Comparison of ENCODE assay signal across 23 cellular contexts in genomic region chr3:183818706-183819624, GRCh38. TPM values are rescaled to one million over a fixed set of nuclear protein-coding genes. Genes with fewer than 3 reads are reported as not detected.
DNase-seq lines count a peak whose midpoint lies in the region; ATAC-seq and TF ChIP-seq lines count a peak whose summit lies in the region.
"Had no signal": no experiment of that assay in that cellular context is flagged by ENCODE, and none has a peak within 500 bp of the region (broad histone marks: within the 10 kb centered on the region; RNA-seq: fewer than 3 reads in every experiment).

No MANE protein-coding gene starts in this region.

- WGBS in testis, 2 donors, result 90 to 92% methylated on average over 20 to 22 of the region's 25 CpGs

- H3K27me3 Mint-ChIP-seq in activated T-cell treated with anti-CD3 and anti-CD28 coated beads, Interleukin-2, amount 50 U/mL, for 24 hours, result no peaks in the 10 kb centered on the region
- peaks cover 2% of the 10 kb centered on the region for H3K27me3 Mint-ChIP-seq in activated T-cell treated with anti-CD3 and anti-CD28 coated beads, Interleukin-2, amount 50 U/mL, for 4 hours (ENCODE audit: low read depth)
- H3K27me3 Mint-ChIP-seq in endothelial cell (ENCODE audit: unreplicated experiment) (peaks cover 24% of the 10 kb centered on the region), neural crest cell (ENCODE audit: low read depth) (peaks cover 3% of the 10 kb centered on the region)
- H3K27me3 Mint-ChIP-seq in effector memory CD8-positive, alpha-beta T cell, result no peaks in the 10 kb centered on the region
- H3K27me3 Mint-ChIP-seq: memory B cell had no signal

- no peak overlapping the region for H3K4me3 Mint-ChIP-seq in activated T-cell treated with anti-CD3 and anti-CD28 coated beads, Interleukin-2, amount 50 U/mL, for 24 hours
- H3K4me3 Mint-ChIP-seq in activated T-cell treated with anti-CD3 and anti-CD28 coated beads, Interleukin-2, amount 50 U/mL, for 4 hours, result no peak overlapping the region
- H3K4me3 Mint-ChIP-seq in endothelial cell (ENCODE audit: unreplicated experiment), result no peak overlapping the region
- peak overlapping the region; percentile 51 for H3K4me3 Mint-ChIP-seq in neural crest cell
- H3K4me3 Mint-ChIP-seq in effector memory CD8-positive, alpha-beta T cell, result no peak overlapping the region
- H3K4me3 Mint-ChIP-seq: activated naive CD4-positive, alpha-beta T cell treated with anti-CD3 and anti-CD28 coated beads for 36 hours; HFFc6; memory B cell had no signal

- H3K27ac Mint-ChIP-seq in activated T-cell treated with anti-CD3 and anti-CD28 coated beads, Interleukin-2, amount 50 U/mL, for 24 hours, result no peak overlapping the region
- H3K27ac Mint-ChIP-seq in endothelial cell (ENCODE audit: unreplicated experiment) (peak overlapping the region; percentile 82), neural crest cell (ENCODE audit: unreplicated experiment) (no peak overlapping the region)
- H3K27ac Mint-ChIP-seq in effector memory CD8-positive, alpha-beta T cell, result no peak overlapping the region
- H3K27ac Mint-ChIP-seq: activated naive CD4-positive, alpha-beta T cell treated with anti-CD3 and anti-CD28 coated beads for 36 hours; HFFc6; memory B cell; naive B cell had no signal

- TF ChIP-seq CTCF in endothelial cell (IDR thresholded peaks at IDR 0.05; ENCODE audit: unreplicated experiment) (no peak), neural crest cell (conservative IDR thresholded peaks at IDR 0.05) (no peak), testis (IDR thresholded peaks at IDR 0.05) (no peak)

- peak; percentile 24 for DNase-seq in activated T-cell treated with anti-CD3 and anti-CD28 coated beads, Interleukin-2, amount 50 U/mL, for 24 hours
- no peak for DNase-seq in activated T-cell treated with anti-CD3 and anti-CD28 coated beads, Interleukin-2, amount 50 U/mL, for 4 hours
- DNase-seq in endothelial cell (ENCODE audit: low spot score) (no peak), neural crest cell (ENCODE audit: low read depth, low spot score) (no peak), testis (peak; percentile 28), HuH-7.5 (ENCODE audit: low spot score) (no peak)
- no peak for DNase-seq in effector memory CD8-positive, alpha-beta T cell
- DNase-seq in activated CD4-positive, CD25-positive, alpha-beta regulatory T cell (lab: John Stamatoyannopoulos, UW), result no peak
- DNase-seq: 8988T; activated CD4-positive, alpha-beta T cell treated with anti-CD3 and anti-CD28 coated beads, Interleukin-2, amount 50 U/mL, for 48 hours; activated naive CD4-positive, alpha-beta T cell treated with anti-CD3 and anti-CD28 coated beads for 36 hours; Calu3; HFFc6; naive B cell; NCI-H1092 treated with DMSO at 0.1 percent for 48 hours; NK-92 treated with Interleukin-12 subunit alpha and Interleukin-12 subunit beta, amount 100 ng/mL, for 24 hours; stimulated activated CD4-positive, alpha-beta T cell treated with anti-CD3 and anti-CD28 coated beads, Interleukin-2, amount 100 ng/mL, for 24 hours; stimulated activated naive CD4-positive, alpha-beta T cell treated with Interleukin-2 at 50 U/mL for 16 hours; transverse colon; WERI-Rb-1 had no signal

- intact Hi-C loops in testis (cut with DNase I; ENCODE audit: low total_unique reads), result no loop called here

- H3K4me3 ChIP-seq in testis, result no peak overlapping the region
- H3K4me3 ChIP-seq: coronary artery, transverse colon had no signal

- no peak for ATAC-seq in activated T-cell treated with anti-CD3 and anti-CD28 coated beads, Interleukin-2, amount 50 U/mL, for 4 hours
- ATAC-seq in effector memory CD8-positive, alpha-beta T cell (replicated peaks), result no peak

- peaks cover 37% of the 10 kb centered on the region for H3K36me3 Mint-ChIP-seq in activated T-cell treated with anti-CD3 and anti-CD28 coated beads, Interleukin-2, amount 50 U/mL, for 24 hours (ENCODE audit: low read depth)
- H3K36me3 Mint-ChIP-seq in activated T-cell treated with anti-CD3 and anti-CD28 coated beads, Interleukin-2, amount 50 U/mL, for 4 hours (ENCODE audit: insufficient read depth), result peaks cover 9% of the 10 kb centered on the region
- H3K36me3 Mint-ChIP-seq in endothelial cell (ENCODE audit: low read depth, unreplicated experiment) (peaks cover 12% of the 10 kb centered on the region), neural crest cell (ENCODE audit: low read depth) (peaks cover 19% of the 10 kb centered on the region)
- H3K36me3 Mint-ChIP-seq in effector memory CD8-positive, alpha-beta T cell (ENCODE audit: insufficient read depth), result peaks cover 3% of the 10 kb centered on the region

- no peak overlapping the region for H3K27ac ChIP-seq in testis
- H3K27ac ChIP-seq: coronary artery, parathyroid adenoma, transverse colon, WERI-Rb-1 had no signal

- peaks cover 20% of the 10 kb centered on the region for H3K4me1 Mint-ChIP-seq in activated T-cell treated with anti-CD3 and anti-CD28 coated beads, Interleukin-2, amount 50 U/mL, for 24 hours (ENCODE audit: low read depth)
- H3K4me1 Mint-ChIP-seq in activated T-cell treated with anti-CD3 and anti-CD28 coated beads, Interleukin-2, amount 50 U/mL, for 4 hours (ENCODE audit: low read depth), result peaks cover 20% of the 10 kb centered on the region
- H3K4me1 Mint-ChIP-seq in endothelial cell (ENCODE audit: unreplicated experiment) (peaks cover 2% of the 10 kb centered on the region), neural crest cell (peaks cover 9% of the 10 kb centered on the region)
- peaks cover 6 to 26% of the 10 kb centered on the region in 2 donors for H3K4me1 Mint-ChIP-seq in effector memory CD8-positive, alpha-beta T cell (ENCODE audit: low read depth in 2 of 2)

- no peaks in the 10 kb centered on the region for H3K9me3 Mint-ChIP-seq in activated T-cell treated with anti-CD3 and anti-CD28 coated beads, Interleukin-2, amount 50 U/mL, for 24 hours
- no peaks in the 10 kb centered on the region for H3K9me3 Mint-ChIP-seq in activated T-cell treated with anti-CD3 and anti-CD28 coated beads, Interleukin-2, amount 50 U/mL, for 4 hours
- H3K9me3 Mint-ChIP-seq in endothelial cell (ENCODE audit: unreplicated experiment) (no peaks in the 10 kb centered on the region), neural crest cell (no peaks in the 10 kb centered on the region)
- H3K9me3 Mint-ChIP-seq in effector memory CD8-positive, alpha-beta T cell, result no peaks in the 10 kb centered on the region
- H3K9me3 Mint-ChIP-seq: activated naive CD4-positive, alpha-beta T cell treated with anti-CD3 and anti-CD28 coated beads for 36 hours; HFFc6; memory B cell; naive B cell had no signal

- no peaks in the 10 kb centered on the region for H3K36me3 ChIP-seq in testis (ENCODE audit: low read depth, missing control alignments)
- H3K36me3 ChIP-seq: transverse colon had no signal

- no peaks in the 10 kb centered on the region for H3K9me3 ChIP-seq in testis
- H3K9me3 ChIP-seq: transverse colon had no signal

- TF ChIP-seq POLR2A in testis (IDR thresholded peaks at IDR 0.05), result no peak

- H3K4me1 ChIP-seq in testis, result no peaks in the 10 kb centered on the region
- H3K4me1 ChIP-seq: parathyroid adenoma had no signal

- H3K27me3 ChIP-seq in testis, result no peaks in the 10 kb centered on the region

RNA-seq across cellular contexts. Expression of gene MAP6D1, which starts 6.4 kb away (rescaled TPM):
- 1 to 10 TPM; 1.4 to 3.9 (median 3.2) TPM for total RNA-seq in activated T-cell treated with anti-CD3 and anti-CD28 coated beads, Interleukin-2, amount 50 U/mL, for 4 hours
- total RNA-seq in endothelial cell (ENCODE audit: unreplicated experiment) (0.90 TPM), neural crest cell (4.7 and 4.9 TPM in 2 replicates), testis (1 to 10 TPM; 4.8 to 8.3 TPM)
- polyA plus RNA-seq in testis (ENCODE audit: insufficient read depth, low read depth, low replicate concordance), result 0.80 TPM

Comparison
In these comparisons a context has a peak if more than half of its experiments do, and no peak if none do; other contexts are left out.
1. DNase-seq: peak in activated T-cell treated with anti-CD3 and anti-CD28 coated beads, Interleukin-2, amount 50 U/mL, for 24 hours (single experiment) and testis (single experiment); none in activated T-cell treated with anti-CD3 and anti-CD28 coated beads, Interleukin-2, amount 50 U/mL, for 4 hours (single experiment), endothelial cell (single experiment), neural crest cell (single experiment), HuH-7.5 (single experiment), effector memory CD8-positive, alpha-beta T cell (0 of 3) and activated CD4-positive, CD25-positive, alpha-beta regulatory T cell (0 of 4).